Comparison of ENCODE assay signal across 10 cellular contexts in genomic region chr21:39451332-39452206, GRCh38. TPM values are rescaled to one million over a fixed set of nuclear protein-coding genes. Genes with fewer than 3 reads are reported as not detected.
DNase-seq lines count a peak whose midpoint lies in the region; ATAC-seq and TF ChIP-seq lines count a peak whose summit lies in the region.
"Had no signal": no experiment of that assay in that cellular context is flagged by ENCODE, and none has a peak within 500 bp of the region (broad histone marks: within the 10 kb centered on the region; RNA-seq: fewer than 3 reads in every experiment).

SH3BGR (plus strand) TSS chr21:39451970; CDS start chr21:39452097, 127 bp downstream.

- WGBS in esophagus squamous epithelium, 2 donors: 62 to 65% methylated on average over 14 to 15 of the region's 15 CpGs
- WGBS in mesendoderm (ENCODE audit: extremely low coverage, insufficient coverage, low lambda C conversion rate): no CpG with 5 or more reads among the region's 15 CpGs
- WGBS in upper lobe of left lung, 2 donors: 53 to 59% methylated on average over 11 to 15 of the region's 15 CpGs

- H3K4me1 Mint-ChIP-seq in activated T-helper 2 cell treated with anti-CD3 and anti-CD28 coated beads, Interferon-gamma antibody, Interleukin-2, Interleukin-4, amounts not matched to agents 10 μg/mL and 5 μg/mL and 100 μg/mL, durations not matched to agents 14 hours and 24 hours and 36 hours (ENCODE audit: low read depth): no peaks in the 10 kb centered on the region

- peaks cover 21% of the 10 kb centered on the region for H3K27me3 Mint-ChIP-seq in activated T-helper 2 cell treated with anti-CD3 and anti-CD28 coated beads, Interferon-gamma antibody, Interleukin-2, Interleukin-4, amounts not matched to agents 10 μg/mL and 5 μg/mL and 100 μg/mL, durations not matched to agents 14 hours and 24 hours and 36 hours (ENCODE audit: low read depth)

- no peak within 1 kb of the TSS for H3K4me3 Mint-ChIP-seq in activated T-helper 2 cell treated with anti-CD3 and anti-CD28 coated beads, Interferon-gamma antibody, Interleukin-2, Interleukin-4, amounts not matched to agents 10 μg/mL and 5 μg/mL and 100 μg/mL, durations not matched to agents 14 hours and 24 hours and 36 hours (ENCODE audit: low read depth)
- H3K4me3 Mint-ChIP-seq: dendritic cell treated with granulocyte-macrophage colony-stimulating factor and Interleukin-4, amounts not matched to agents 40 ng/mL and 50 ng/mL, for 4 days had no signal

- H3K27me3 ChIP-seq in esophagus squamous epithelium (no peaks in the 10 kb centered on the region), mesendoderm (ENCODE audit: insufficient read depth, low read length, poor library complexity) (no peaks in the 10 kb centered on the region), upper lobe of left lung (no peaks in the 10 kb centered on the region)

- no peak within 1 kb of the TSS for H2AK5ac ChIP-seq in mesendoderm (ENCODE audit: low read length)

- H3K9me3 Mint-ChIP-seq in activated T-helper 2 cell treated with anti-CD3 and anti-CD28 coated beads, Interferon-gamma antibody, Interleukin-2, Interleukin-4, amounts not matched to agents 10 μg/mL and 5 μg/mL and 100 μg/mL, durations not matched to agents 14 hours and 24 hours and 36 hours: no peaks in the 10 kb centered on the region
- H3K9me3 Mint-ChIP-seq: dendritic cell treated with granulocyte-macrophage colony-stimulating factor and Interleukin-4, amounts not matched to agents 40 ng/mL and 50 ng/mL, for 4 days had no signal

- H3K27ac ChIP-seq in esophagus squamous epithelium (peak within 1 kb of the TSS in 3 of 4 donors; percentile 67 to 72 (median 71)), mesendoderm (ENCODE audit: low read depth, low read length) (peak within 1 kb of the TSS; percentile 54), upper lobe of left lung (peak within 1 kb of the TSS in 2 of 4 donors; percentile 15 to 44)
- H3K27ac ChIP-seq: HL-60 had no signal

- no peak within 1 kb of the TSS for H4K5ac ChIP-seq in mesendoderm (ENCODE audit: low read length)

- H3K36me3 Mint-ChIP-seq in activated T-helper 2 cell treated with anti-CD3 and anti-CD28 coated beads, Interferon-gamma antibody, Interleukin-2, Interleukin-4, amounts not matched to agents 10 μg/mL and 5 μg/mL and 100 μg/mL, durations not matched to agents 14 hours and 24 hours and 36 hours (ENCODE audit: low read depth): no peaks in the 10 kb centered on the region

- peak within 1 kb of the TSS; percentile 8 for H3K56ac ChIP-seq in mesendoderm (ENCODE audit: low read length)

- TF ChIP-seq CTCF in esophagus squamous epithelium (IDR thresholded peaks at IDR 0.05): no peak
- TF ChIP-seq CTCF in upper lobe of left lung (IDR thresholded peaks at IDR 0.05): no peak

- DNase-seq in NCI-H146 (lab: John Stamatoyannopoulos, UW) (peak; percentile 28), NCI-H146 treated with DMSO at 0.1 percent for 48 hours (lab: John Stamatoyannopoulos, UW; ENCODE audit: unreplicated experiment) (no peak), esophagus squamous epithelium (lab: John Stamatoyannopoulos, UW) (no peak), mesendoderm (peak; percentile 89), upper lobe of left lung (peak; percentile 66 to 82)
- no peak for DNase-seq in activated T-helper 2 cell treated with anti-CD3 and anti-CD28 coated beads, Interferon-gamma antibody, Interleukin-2, Interleukin-4, amounts not matched to agents 10 μg/mL and 5 μg/mL and 100 μg/mL, durations not matched to agents 14 hours and 24 hours and 36 hours (ENCODE audit: low spot score)

- H3K4me1 ChIP-seq in esophagus squamous epithelium (peaks cover 0 to 14% (median 0%) of the 10 kb centered on the region in 3 donors), mesendoderm (ENCODE audit: control insufficient read depth, low read depth, low read length) (peaks cover 1% of the 10 kb centered on the region), upper lobe of left lung (no peaks in the 10 kb centered on the region)

- no peak within 1 kb of the TSS for H3K4me2 ChIP-seq in mesendoderm (ENCODE audit: low read length)

- no peak within 1 kb of the TSS for H2BK5ac ChIP-seq in mesendoderm (ENCODE audit: low read length)

- no peaks in the 10 kb centered on the region for H3K79me1 ChIP-seq in mesendoderm (ENCODE audit: low read length)

- H3K79me2 ChIP-seq in mesendoderm (ENCODE audit: control insufficient read depth, insufficient read depth, low read length): no peaks in the 10 kb centered on the region

- H3K9ac ChIP-seq in mesendoderm (ENCODE audit: low read length): no peak within 1 kb of the TSS

- H3K36me3 ChIP-seq in esophagus squamous epithelium: no peaks in the 10 kb centered on the region
- H3K36me3 ChIP-seq in mesendoderm (ENCODE audit: control insufficient read depth, insufficient read depth, low read length): no peaks in the 10 kb centered on the region
- no peaks in the 10 kb centered on the region for H3K36me3 ChIP-seq in upper lobe of left lung

- H2BK120ac ChIP-seq in mesendoderm (ENCODE audit: low read depth, low read length): no peak within 1 kb of the TSS

- no peak for TF ChIP-seq EP300 in upper lobe of left lung (IDR thresholded peaks at IDR 0.05)

- no peak within 1 kb of the TSS for H3K27ac Mint-ChIP-seq in activated T-helper 2 cell treated with anti-CD3 and anti-CD28 coated beads, Interferon-gamma antibody, Interleukin-2, Interleukin-4, amounts not matched to agents 10 μg/mL and 5 μg/mL and 100 μg/mL, durations not matched to agents 14 hours and 24 hours and 36 hours
- H3K27ac Mint-ChIP-seq: dendritic cell treated with granulocyte-macrophage colony-stimulating factor and Interleukin-4, amounts not matched to agents 40 ng/mL and 50 ng/mL, for 4 days had no signal

- H3K23ac ChIP-seq in mesendoderm (ENCODE audit: low read length): no peak within 1 kb of the TSS

- peak within 1 kb of the TSS; percentile 52 for H3K18ac ChIP-seq in mesendoderm (ENCODE audit: low read length)

- H3K9me3 ChIP-seq in esophagus squamous epithelium (no peaks in the 10 kb centered on the region), upper lobe of left lung (no peaks in the 10 kb centered on the region)

- H4K8ac ChIP-seq in mesendoderm (ENCODE audit: low read depth, low read length): no peak within 1 kb of the TSS

- intact Hi-C loops in esophagus squamous epithelium (cut with DNase I): no loop called here
- intact Hi-C loops in activated T-helper 2 cell treated with anti-CD3 and anti-CD28 coated beads, Interferon-gamma antibody, Interleukin-2, Interleukin-4, amounts not matched to agents 10 μg/mL and 5 μg/mL and 100 μg/mL, durations not matched to agents 14 hours and 24 hours and 36 hours (cut with micrococcal nuclease): no loop called here

- no peak within 1 kb of the TSS for H2BK15ac ChIP-seq in mesendoderm (replicated peaks; ENCODE audit: low read depth)

- TF ChIP-seq POLR2A in esophagus squamous epithelium (IDR thresholded peaks at IDR 0.05) (peak in 1 of 4 donors; percentile 22), upper lobe of left lung (IDR thresholded peaks at IDR 0.05) (peak in 1 of 4 donors; percentile 26)

- no peak within 1 kb of the TSS for H3K4ac ChIP-seq in mesendoderm (ENCODE audit: low read depth, low read length)

- peak; percentile 78 to 94 for ATAC-seq in upper lobe of left lung (ENCODE audit: low FRiP score in 2 of 2)
- no peak for ATAC-seq in GM18502 (IDR thresholded peaks at IDR 0.05; ENCODE audit: poor library complexity, unreplicated experiment)
- ATAC-seq in GM18498 (IDR thresholded peaks at IDR 0.05; ENCODE audit: unreplicated experiment): no peak

- H3K4me3 ChIP-seq in esophagus squamous epithelium: peak within 1 kb of the TSS in 3 of 4 donors; percentile 28 to 49 (median 31)
- H3K4me3 ChIP-seq in mesendoderm (ENCODE audit: low read length): no peak within 1 kb of the TSS
- peak within 1 kb of the TSS in 3 of 4 donors; percentile 9 to 43 (median 35) for H3K4me3 ChIP-seq in upper lobe of left lung

RNA-seq across cellular contexts. Expression of gene SH3BGR, which starts in this region (rescaled TPM):
- 100 to 1,000 TPM in 1 of 4 donors, 1 to 10 TPM in 2, under 1 TPM in 1; 0.75 to 116 (median 4.2) TPM for total RNA-seq in esophagus squamous epithelium
- 12.2 TPM for polyA plus RNA-seq in mesendoderm (2013, experiment 1 of 2)
- polyA plus RNA-seq in mesendoderm (2013, experiment 2 of 2): 11.7 TPM
- total RNA-seq in upper lobe of left lung: 10 to 100 TPM in 1 of 6 donors, 1 to 10 TPM in 3, not detected in 2; 3.9 to 25.1 (median 4.4) TPM
- total RNA-seq in activated T-helper 2 cell treated with anti-CD3 and anti-CD28 coated beads, Interferon-gamma antibody, Interleukin-2, Interleukin-4, amounts not matched to agents 10 μg/mL and 5 μg/mL and 100 μg/mL, durations not matched to agents 14 hours and 24 hours and 36 hours: 0.92 and 1.0 TPM in 2 replicates

Comparison
In these comparisons a context has a peak if more than half of its experiments do, and no peak if none do; other contexts are left out.
1. DNase-seq: peak in NCI-H146 (single experiment), mesendoderm (single experiment) and upper lobe of left lung (2 of 2); none in NCI-H146 treated with DMSO at 0.1 percent for 48 hours (single experiment), esophagus squamous epithelium (single experiment) and activated T-helper 2 cell treated with anti-CD3 and anti-CD28 coated beads, Interferon-gamma antibody, Interleukin-2, Interleukin-4, amounts not matched to agents 10 μg/mL and 5 μg/mL and 100 μg/mL, durations not matched to agents 14 hours and 24 hours and 36 hours (single experiment).
2. ATAC-seq: peak in upper lobe of left lung (2 of 2); none in GM18502 (single experiment) and GM18498 (single experiment).